Comparison of ENCODE assay signal across 10 cellular contexts in genomic region chr11:22657101-22657694, GRCh38. TPM values are rescaled to one million over a fixed set of nuclear protein-coding genes. Genes with fewer than 3 reads are reported as not detected.
DNase-seq lines count a peak whose midpoint lies in the region; ATAC-seq, FAIRE-seq and TF ChIP-seq lines count a peak whose summit lies in the region.
"Had no signal": no experiment of that assay in that cellular context is flagged by ENCODE, and none has a peak within 500 bp of the region (broad histone marks: within the 10 kb centered on the region; RNA-seq: fewer than 3 reads in every experiment).

No MANE protein-coding gene starts in this region.

- intact Hi-C loops in GM12878 (cut with micrococcal nuclease; ENCODE audit: unreplicated experiment) = no loop called here
- intact Hi-C loops in heart right ventricle (cut with DNase I) = no loop called here

- H3K9ac ChIP-seq in GM12878 (ENCODE audit: control insufficient read depth, insufficient read depth, low read length) = no peak overlapping the region

- TF ChIP-seq EP300 in GM12878 (IDR thresholded peaks at IDR 0.05; ENCODE audit: borderline replicate concordance in 1 of 2, control insufficient read depth in 1 of 2, low read depth in 2 of 2, low read length in 2 of 2) = peak in 1 of 2 experiments; percentile 46; a peak in 2 of 4 replicates

- ATAC-seq in GM19455 (IDR thresholded peaks at IDR 0.05; ENCODE audit: unreplicated experiment) = peak; percentile 83
- ATAC-seq in HG03108 (IDR thresholded peaks at IDR 0.05; ENCODE audit: unreplicated experiment) = peak; percentile 98
- peak; percentile 92 for ATAC-seq in GM12878
- ATAC-seq in heart right ventricle = no peak

- no peaks in the 10 kb centered on the region for H3K36me3 ChIP-seq in GM12878 (ENCODE audit: control insufficient read depth in 2 of 2, insufficient read depth in 2 of 2, low read length in 1 of 2)
- H3K36me3 ChIP-seq in heart right ventricle = no peaks in the 10 kb centered on the region

- H2AFZ ChIP-seq in GM12878 (ENCODE audit: control insufficient read depth, low read depth, low read length) = peak overlapping the region; percentile 65

- RAD21 ChIA-PET in GM12878 (lab: Charles Lee; ENCODE audit: unreplicated experiment) = interaction anchor here (0.7 to 2.5 kb wide), 20 partner anchors 9 to 216 kb away, joined by 3 to 41 read pairs (median 5); partner anchors contain the start of genes FANCF, GAS2 and SVIP

- in situ Hi-C loops in GM12878 (cut with MboI) = no loop called here

- BruUV-seq in GM12878 (replicated peaks; lab: Mats Ljungman, UMichigan) = no TSS peak

- FAIRE-seq in GM12878 (lab: Jason Lieb, UNC) = no peak

- SMC1A ChIA-PET in GM12878 (lab: Charles Lee; ENCODE audit: uncharacterized antibody, unreplicated experiment) = interaction anchor here (0.6 to 3.4 kb wide), 20 partner anchors 9 to 172 kb away, joined by 3 to 27 read pairs (median 5); partner anchors contain the start of genes FANCF, GAS2 and SVIP

- H3K27ac ChIP-seq in GM12878 (ENCODE audit: control insufficient read depth, insufficient read depth) (peak overlapping the region; percentile 42; the same call in 1 of the 2 replicates), heart right ventricle (no peak overlapping the region)

- no peak for TF ChIP-seq RAD21 in GM12878 (IDR thresholded peaks at IDR 0.05; ENCODE audit: insufficient read depth, low read depth, low read length)

- DNase-seq in GM10248 (ENCODE audit: extremely low spot score) (peak; percentile 41), GM12878 (ENCODE audit: low read depth, low spot score) (no peak), heart right ventricle (no peak), SHP77 (lab: John Stamatoyannopoulos, UW) (no peak)
- no peak for DNase-seq in effector CD8-positive, alpha-beta T cell (lab: John Stamatoyannopoulos, UW)
- no peak for DNase-seq in stimulated activated CD8-positive, alpha-beta memory T cell treated with anti-CD3 and anti-CD28 coated beads, Interleukin-4, amount 100 ng/mL, for 48 hours
- DNase-seq: activated CD4-positive, CD25-positive, alpha-beta regulatory T cell treated with anti-CD3 and anti-CD28 coated beads, Interleukin-2, amount 50 U/mL, for 72 hours; NCI-H1048 had no signal

- H3K79me2 ChIP-seq in GM12878 (ENCODE audit: control insufficient read depth, insufficient read depth, low read length) = no peaks in the 10 kb centered on the region

- POLR2A ChIA-PET in GM10248 (lab: Yijun Ruan, JAX) (no interaction called here), GM12878 (lab: Charles Lee) (interaction anchor here (0.6 to 2.4 kb wide), 14 partner anchors 9 to 172 kb away, joined by 3 to 16 read pairs (median 7); partner anchors contain the start of genes FANCF, GAS2 and SVIP)

- peaks cover 6% of the 10 kb centered on the region for H3K4me1 ChIP-seq in GM12878 (ENCODE audit: control insufficient read depth, insufficient read depth, low read length)
- peaks cover 0 to 5% (median 0%) of the 10 kb centered on the region in 9 donors for H3K4me1 ChIP-seq in heart right ventricle

- no peak for TF ChIP-seq CTCF in GM10248 (IDR thresholded peaks at IDR 0.05; ENCODE audit: control extremely low read depth, extremely low read depth, low read depth, missing control alignments)
- TF ChIP-seq CTCF in GM12878 (IDR thresholded peaks at IDR 0.05 in 2 of 3, conservative IDR thresholded peaks at IDR 0.05 in 1 of 3; ENCODE audit: control insufficient read depth in 2 of 3, extremely low read depth in 1 of 3, insufficient read depth in 1 of 3, low read depth in 3 of 3, low read length in 3 of 3) = no peak
- TF ChIP-seq CTCF in heart right ventricle (IDR thresholded peaks at IDR 0.05) = no peak

- H4K20me1 ChIP-seq in GM12878 (ENCODE audit: control insufficient read depth, insufficient read depth) = no peaks in the 10 kb centered on the region

- H3K27me3 ChIP-seq in GM12878 (replicated peaks in 1 of 2; ENCODE audit: control insufficient read depth in 2 of 2, insufficient read depth in 2 of 2, low read length in 1 of 2) = no peaks in the 10 kb centered on the region
- H3K27me3 ChIP-seq in heart right ventricle = no peaks in the 10 kb centered on the region

- CTCF ChIA-PET in GM10248 (lab: Yijun Ruan, JAX) (interaction anchor here (0.9 to 2.7 kb wide), 6 partner anchors 9 to 173 kb away, joined by 3 to 10 read pairs (median 6); partner anchors contain the start of genes GAS2 and SVIP), GM12878 (lab: Yijun Ruan, JAX) (interaction anchor here (0.7 to 2.7 kb wide), 15 partner anchors 9 to 171 kb away, joined by 3 to 21 read pairs (median 5); partner anchors contain the start of genes FANCF and GAS2)

- no peaks in the 10 kb centered on the region for H3K9me3 ChIP-seq in GM12878 (replicated peaks; ENCODE audit: control insufficient read depth, insufficient read depth, low read length)
- no peaks in the 10 kb centered on the region for H3K9me3 ChIP-seq in heart right ventricle

- peak overlapping the region; percentile 54 for H3K4me2 ChIP-seq in GM12878 (ENCODE audit: control insufficient read depth, insufficient read depth)

- H3K4me3 ChIP-seq in GM12878 = no peak overlapping the region
- H3K4me3 ChIP-seq in heart right ventricle = no peak overlapping the region

- TF ChIP-seq POLR2A in GM12878 (IDR thresholded peaks at IDR 0.05; ENCODE audit: low read depth, low read length) = no peak

- WGBS in GM12878 (ENCODE audit: insufficient coverage, insufficient replicate concordance, low lambda C conversion rate, missing lambda C conversion rate) = 29% methylated on average over 1 of the region's 1 CpG
- WGBS in heart right ventricle, 2 donors = 47 to 57% methylated on average over 1 of the region's 1 CpG

TF ChIP-seq in GM12878, 131 proteins besides CTCF, POLR2A, EP300 and RAD21 (continues in another document):
- TF ChIP-seq ZSCAN29 (IDR thresholded peaks at IDR 0.05) (peak; percentile 32; the same call in 1 of the 2 replicates), BMI1 (IDR thresholded peaks at IDR 0.05; ENCODE audit: borderline replicate concordance) (peak; percentile 45; the same call in 1 of the 2 replicates), ATF7 (IDR thresholded peaks at IDR 0.05; ENCODE audit: low read depth) (0 out of 2 replicates have a peak, but pooled peaks have one; percentile 41), ZBED1 (IDR thresholded peaks at IDR 0.05; ENCODE audit: borderline replicate concordance) (0 out of 2 replicates have a peak, but pooled peaks have one; percentile 32), KLF5 (IDR thresholded peaks at IDR 0.05; ENCODE audit: partially characterized antibody) (no peak), CREM (IDR thresholded peaks at IDR 0.05; ENCODE audit: low read depth) (0 out of 2 replicates have a peak, but pooled peaks have one; percentile 14), MEF2B (IDR thresholded peaks at IDR 0.05; ENCODE audit: partially characterized antibody, poor library complexity, severe bottlenecking) (peak; percentile 65), NBN (IDR thresholded peaks at IDR 0.05) (peak; percentile 83)
- TF ChIP-seq, protein P1, sequence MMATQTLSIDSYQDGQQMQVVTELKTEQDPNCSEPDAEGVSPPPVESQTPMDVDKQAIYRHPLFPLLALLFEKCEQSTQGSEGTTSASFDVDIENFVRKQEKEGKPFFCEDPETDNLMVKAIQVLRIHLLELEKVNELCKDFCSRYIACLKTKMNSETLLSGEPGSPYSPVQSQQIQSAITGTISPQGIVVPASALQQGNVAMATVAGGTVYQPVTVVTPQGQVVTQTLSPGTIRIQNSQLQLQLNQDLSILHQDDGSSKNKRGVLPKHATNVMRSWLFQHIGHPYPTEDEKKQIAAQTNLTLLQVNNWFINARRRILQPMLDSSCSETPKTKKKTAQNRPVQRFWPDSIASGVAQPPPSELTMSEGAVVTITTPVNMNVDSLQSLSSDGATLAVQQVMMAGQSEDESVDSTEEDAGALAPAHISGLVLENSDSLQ (IDR thresholded peaks at IDR 0.05) = no peak

RNA-seq across cellular contexts. Expression of gene GAS2, which starts 9.2 kb away (rescaled TPM):
- 96.9 and 104 TPM in 2 replicates for total RNA-seq in GM12878 (2013; cell fraction: nucleolus; rRNA removed)
- 19.0 and 24.5 TPM in 2 replicates for total RNA-seq in GM12878 (2014; rRNA removed)
- total RNA-seq in GM12878 (2014; rRNA removed; fragmentation: Illumina TruSeq; extraction: Trizol) = 22.2 and 23.4 TPM in 2 replicates
- 23.8 and 29.2 TPM in 2 replicates for total RNA-seq in GM12878 (2021)
- polyA plus RNA-seq in GM12878 (2011; ENCODE audit: low read depth) = 9.2 TPM
- polyA plus RNA-seq in GM12878 (2011; rRNA removed) = 81.4 and 124 TPM in 2 replicates
- polyA plus RNA-seq in GM12878 (2011; cell fraction: cytosol; rRNA removed) = 40.0 and 43.6 TPM in 2 replicates
- polyA plus RNA-seq in GM12878 (2011; cell fraction: nucleus; rRNA removed) = 62.4 and 81.1 TPM in 2 replicates
- 7.4 and 9.0 TPM in 2 replicates for polyA plus RNA-seq in GM12878 (2012)
- polyA plus RNA-seq in GM12878 (2014; fragmentation: Illumina TruSeq; extraction: Trizol) = 18.5 TPM in 2 replicates
- 10 to 100 TPM; 19.9 to 28.9 TPM for polyA plus RNA-seq in GM12878 (2014; fragmentation: Nextera tagmentation; extraction: Ambion mirVana)
- polyA plus RNA-seq in GM12878 (2014; rRNA removed) = 12.2 and 16.4 TPM in 2 replicates
- polyA plus RNA-seq in GM12878 (2016; fragmentation: Nextera tagmentation; extraction: Ambion mirVana) = 10 to 100 TPM; 36.4 to 38.4 TPM
- 135 and 140 TPM in 2 replicates for polyA minus RNA-seq in GM12878 (2011; rRNA and poly(A)+ RNA removed)
- polyA minus RNA-seq in GM12878 (2011; cell fraction: cytosol; rRNA and poly(A)+ RNA removed) = 41.3 and 44.3 TPM in 2 replicates
- 154 and 202 TPM in 2 replicates for polyA minus RNA-seq in GM12878 (2011; cell fraction: nucleus; rRNA and poly(A)+ RNA removed)
- total RNA-seq in heart right ventricle = 10 to 100 TPM in 8 of 10 donors, 1 to 10 TPM in 2; 7.4 to 21.7 (median 14.1) TPM
- polyA plus RNA-seq in heart right ventricle = 1 to 10 TPM; 1.5 to 6.9 TPM

RNA-seq across cellular contexts. Expression of gene FANCF, which starts 31.6 kb away (rescaled TPM):
- total RNA-seq in GM12878 (2013; cell fraction: nucleolus; rRNA removed) = 11.5 and 13.5 TPM in 2 replicates
- total RNA-seq in GM12878 (2014; rRNA removed) (18.4 and 18.8 TPM in 2 replicates), GM12878 (2014; rRNA removed; fragmentation: Illumina TruSeq; extraction: Trizol) (10.0 and 11.6 TPM in 2 replicates), GM12878 (2021) (13.8 and 14.5 TPM in 2 replicates), heart right ventricle (1 to 10 TPM; 3.1 to 7.6 (median 4.8) TPM)
- polyA plus RNA-seq in GM12878 (2011; ENCODE audit: low read depth) = 3.0 TPM
- polyA plus RNA-seq in GM12878 (2011; rRNA removed) (10.1 and 12.0 TPM in 2 replicates), GM12878 (2014; fragmentation: Illumina TruSeq; extraction: Trizol) (10.1 and 13.5 TPM in 2 replicates), GM12878 (2014; fragmentation: Nextera tagmentation; extraction: Ambion mirVana) (1 to 10 TPM; 1.6 to 3.4 TPM), GM12878 (2014; rRNA removed) (12.3 and 12.9 TPM in 2 replicates), GM12878 (2016; fragmentation: Nextera tagmentation; extraction: Ambion mirVana) (10 to 100 TPM; 18.2 to 19.9 TPM), heart right ventricle (1 to 10 TPM; 3.5 to 4.4 TPM)
- polyA plus RNA-seq in GM12878 (2011; cell fraction: cytosol; rRNA removed) = 7.9 and 8.8 TPM in 2 replicates
- polyA plus RNA-seq in GM12878 (2011; cell fraction: nucleus; rRNA removed) = 5.8 and 6.7 TPM in 2 replicates
- 5.9 and 7.6 TPM in 2 replicates for polyA plus RNA-seq in GM12878 (2012)
- 5.2 and 8.3 TPM in 2 replicates for polyA minus RNA-seq in GM12878 (2011; rRNA and poly(A)+ RNA removed)
- polyA minus RNA-seq in GM12878 (2011; cell fraction: cytosol; rRNA and poly(A)+ RNA removed) = 6.1 and 8.6 TPM in 2 replicates
- 10.0 and 14.9 TPM in 2 replicates for polyA minus RNA-seq in GM12878 (2011; cell fraction: nucleus; rRNA and poly(A)+ RNA removed)

Comparison
In these comparisons a context has a peak if more than half of its experiments do, and no peak if none do; other contexts are left out.
1. ATAC-seq: peak in GM19455 (single experiment), HG03108 (single experiment) and GM12878 (single experiment); none in heart right ventricle (0 of 8).